In the genomic region with DNA sequence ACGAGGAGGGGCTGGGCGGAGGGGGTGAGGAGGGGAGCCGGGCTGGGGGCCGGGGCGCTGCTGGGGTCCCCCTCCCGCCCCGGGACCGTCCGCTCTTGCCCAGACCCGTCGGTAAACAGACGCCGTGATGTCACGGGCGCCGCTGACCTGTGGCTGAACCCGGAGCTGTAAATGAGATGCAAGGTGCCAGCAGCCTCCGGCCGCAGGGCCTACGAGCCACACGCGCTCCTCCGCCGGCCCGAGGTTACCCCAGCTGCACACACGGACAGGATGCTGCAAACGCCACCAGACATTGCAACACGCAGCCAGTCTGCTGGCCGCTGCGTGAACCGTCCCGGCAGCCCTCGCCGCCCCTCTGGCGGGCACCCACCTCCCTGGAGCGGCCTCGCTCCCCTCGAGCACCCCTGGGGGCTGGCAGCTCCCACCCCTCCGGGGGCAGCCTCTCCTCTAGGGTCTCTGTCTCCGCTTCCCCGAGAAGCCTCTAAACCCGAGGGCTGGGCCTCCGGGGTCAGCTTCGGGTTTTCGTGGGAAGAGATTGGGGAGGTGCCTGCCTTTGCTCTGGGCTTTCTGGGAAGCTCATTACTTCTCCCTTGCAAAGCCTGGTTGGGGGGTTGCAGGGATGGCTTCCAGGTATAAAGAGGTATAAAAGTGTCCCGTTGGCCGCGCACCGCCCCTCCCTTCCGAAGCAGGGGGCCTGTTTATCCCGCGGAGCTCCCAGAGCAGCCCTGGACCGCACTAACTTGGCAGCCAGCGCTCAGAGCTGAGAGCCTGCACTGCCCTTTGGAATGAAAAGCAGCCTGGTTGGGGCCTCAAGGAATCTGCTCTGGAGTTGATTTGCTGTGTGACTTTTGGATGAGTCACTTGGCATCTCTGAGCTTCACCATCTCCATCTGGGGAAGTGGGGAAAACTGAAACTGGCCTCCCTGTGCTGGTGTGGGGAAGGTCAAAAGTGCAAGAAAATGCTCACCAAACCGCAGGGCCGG, we compare ENCODE assay signal across 9 cellular contexts. TPM values are rescaled to one million over a fixed set of nuclear protein-coding genes. Genes with fewer than 3 reads are reported as not detected.
DNase-seq lines count a peak whose midpoint lies in the region; TF ChIP-seq lines count a peak whose summit lies in the region.
"Had no signal": no experiment of that assay in that cellular context is flagged by ENCODE, and none has a peak within 500 bp of the region (broad histone marks: within the 10 kb centered on the region; RNA-seq: fewer than 3 reads in every experiment).

No MANE protein-coding gene starts in this region.

- H3K27me3 ChIP-seq in BLaER1 treated with 17β-estradiol and CSF1 and Interleukin-3, amounts not matched to agents 10 nM and 100 nM, result peaks cover 0 to 19% (median 0%) of the 10 kb centered on the region in 11 experiments; a peak in 6 of 22 replicates
- H3K27me3 ChIP-seq in H7 (ENCODE audit: control insufficient read depth, insufficient read depth, low read length), result peaks cover 10% of the 10 kb centered on the region; the same call in 1 of the 2 replicates
- H3K27me3 ChIP-seq in transverse colon, result no peaks in the 10 kb centered on the region

- peaks cover 0 to 8% (median 0%) of the 10 kb centered on the region in 11 experiments; a peak in 2 of 22 replicates for H4K20me1 ChIP-seq in BLaER1 treated with 17β-estradiol and CSF1 and Interleukin-3, amounts not matched to agents 10 nM and 100 nM

- H3K9me3 ChIP-seq in BLaER1 treated with 17β-estradiol and CSF1 and Interleukin-3, amounts not matched to agents 10 nM and 100 nM (replicated peaks in 1 of 11), result no peaks in the 10 kb centered on the region
- H3K9me3 ChIP-seq in transverse colon, result no peaks in the 10 kb centered on the region

- H3K27ac ChIP-seq in BLaER1 treated with 17β-estradiol and CSF1 and Interleukin-3, amounts not matched to agents 10 nM and 100 nM, result peak overlapping the region in 3 of 11 experiments; percentile 34 to 55 (median 38); a peak in 3 of 22 replicates
- H3K27ac ChIP-seq in transverse colon, result peak overlapping the region; percentile 74 to 91 (median 90)
- H3K27ac ChIP-seq: KMS-11 had no signal

- no peaks in the 10 kb centered on the region for H3K27me3 Mint-ChIP-seq in mesothelial cell of epicardium (ENCODE audit: low read depth)

- peak overlapping the region; percentile 55 for H3K4me3 Mint-ChIP-seq in mesothelial cell of epicardium

- in situ Hi-C loops in transverse colon (cut with MboI; ENCODE audit: low pct_ligation_motif_present in 1 of 4, low pct_unique_long_range_greater_than_20kb in 1 of 4, low sequenced_read_pairs in 3 of 4), result no loop called here

- intact Hi-C loops in transverse colon (cut with DNase I; ENCODE audit: low total_unique reads), result loop anchor here (2.0 kb wide), 1 partner anchor 21 kb away; no protein-coding TSS in a partner anchor

- 0 out of 20 replicates have a peak overlapping the region, but pooled peaks of 1 of the 10 experiments have one; percentile 31 for H3K4me3 ChIP-seq in BLaER1 treated with 17β-estradiol and CSF1 and Interleukin-3, amounts not matched to agents 10 nM and 100 nM
- H3K4me3 ChIP-seq in H7 (ENCODE audit: insufficient read depth, low read depth, low read length), result peak overlapping the region; percentile 54
- H3K4me3 ChIP-seq in transverse colon, result peak overlapping the region in 3 of 4 donors; percentile 8 to 43 (median 31)

- DNase-seq in H7, result peak; percentile 95
- peak; percentile 38 for DNase-seq in SK-N-DZ (ENCODE audit: low spot score)
- peak; percentile 54 to 60 for DNase-seq in erythroblast (lab: John Stamatoyannopoulos, UW)
- DNase-seq in mesothelial cell of epicardium (ENCODE audit: low spot score in 2 of 2, unreplicated experiment in 2 of 2), result peak; percentile 70 to 84
- DNase-seq in transverse colon, result peak; percentile 87
- DNase-seq in central memory CD4-positive, alpha-beta T cell, result no peak
- DNase-seq in NCI-H187 (lab: John Stamatoyannopoulos, UW), result no peak

- peak overlapping the region; percentile 96 for H3K27ac Mint-ChIP-seq in mesothelial cell of epicardium

- H3K9ac ChIP-seq in BLaER1 treated with 17β-estradiol and CSF1 and Interleukin-3, amounts not matched to agents 10 nM and 100 nM, result peak overlapping the region in 1 of 11 experiments; percentile 28; a peak in 2 of 22 replicates
- H3K9ac ChIP-seq: KMS-11 had no signal

- TF ChIP-seq CTCF in mesothelial cell of epicardium (IDR thresholded peaks at IDR 0.05; ENCODE audit: unreplicated experiment) (no peak), transverse colon (IDR thresholded peaks at IDR 0.05) (no peak)

- H3K4me2 ChIP-seq in BLaER1 treated with 17β-estradiol and CSF1 and Interleukin-3, amounts not matched to agents 10 nM and 100 nM, result peak overlapping the region; percentile 45 to 91 (median 63); a peak in 21 of 22 replicates
- H3K4me2 ChIP-seq: KMS-11 had no signal

- H3K4me1 ChIP-seq in BLaER1 treated with 17β-estradiol and CSF1 and Interleukin-3, amounts not matched to agents 10 nM and 100 nM, result peaks cover 36 to 76% (median 56%) of the 10 kb centered on the region in 10 experiments
- H3K4me1 ChIP-seq in transverse colon, result peaks cover 39 to 83% (median 60%) of the 10 kb centered on the region in 4 donors

- peaks cover 89% of the 10 kb centered on the region for H3K4me1 Mint-ChIP-seq in mesothelial cell of epicardium

- peaks cover 20% of the 10 kb centered on the region for H3K36me3 Mint-ChIP-seq in mesothelial cell of epicardium

- no peaks in the 10 kb centered on the region for H3K9me3 Mint-ChIP-seq in mesothelial cell of epicardium

- no peaks in the 10 kb centered on the region for H3K36me3 ChIP-seq in BLaER1 treated with 17β-estradiol and CSF1 and Interleukin-3, amounts not matched to agents 10 nM and 100 nM
- H3K36me3 ChIP-seq in H7 (replicated peaks; ENCODE audit: control insufficient read depth, insufficient read depth, low read length), result no peaks in the 10 kb centered on the region
- H3K36me3 ChIP-seq in transverse colon, result no peaks in the 10 kb centered on the region

- peak; percentile 50 for TF ChIP-seq EP300 in transverse colon (IDR thresholded peaks at IDR 0.05; ENCODE audit: low read depth)

- 10% methylated on average over 43 of the region's 56 CpGs; no CpG with 5 or more reads in 1 of the 2 donors for WGBS in transverse colon (ENCODE audit: low coverage in 1 of 2), 2 donors

- TF ChIP-seq POLR2A in erythroblast (IDR thresholded peaks at IDR 0.05; ENCODE audit: low read length) (no peak), transverse colon (IDR thresholded peaks at IDR 0.05) (peak; percentile 18)

RNA-seq across cellular contexts. Expression of a gene that starts 21.9 kb away (rescaled TPM):
- 17.7 and 26.2 TPM in 2 replicates for total RNA-seq in H7 (2014; rRNA removed; shearing (Covaris generic))
- polyA plus RNA-seq in SK-N-DZ (2014; cell fraction: cytosol; rRNA removed), result not detected in 2 replicates
- polyA plus RNA-seq in SK-N-DZ (2014; cell fraction: nucleus; rRNA removed), result not detected in 2 replicates
- 1,067 to 1,086 TPM (median 1,071 TPM) in 3 replicates for total RNA-seq in mesothelial cell of epicardium
- total RNA-seq in transverse colon, result 100 to 1,000 TPM in 2 of 4 donors, 10 to 100 TPM in 2; 55.3 to 122 (median 103) TPM

RNA-seq across cellular contexts. Expression of a gene that starts 47.8 kb away (rescaled TPM):
- not detected in 2 replicates for total RNA-seq in H7 (2014; rRNA removed; shearing (Covaris generic))
- not detected in 2 replicates for polyA plus RNA-seq in SK-N-DZ (2014; cell fraction: cytosol; rRNA removed)
- not detected in 2 replicates for polyA plus RNA-seq in SK-N-DZ (2014; cell fraction: nucleus; rRNA removed)
- total RNA-seq in mesothelial cell of epicardium (0.31 to 0.36 TPM (median 0.31 TPM) in 3 replicates), transverse colon (not detected)

Comparison
In these comparisons a context has a peak if more than half of its experiments do, and no peak if none do; other contexts are left out.
1. DNase-seq: peak in H7 (single experiment), SK-N-DZ (single experiment), erythroblast (2 of 2), mesothelial cell of epicardium (2 of 2) and transverse colon (single experiment); none in central memory CD4-positive, alpha-beta T cell (single experiment) and NCI-H187 (0 of 2).